28 cellular contexts compared by ENCODE assay signal in genomic region chr12:3712209-3712992, GRCh38. TPM values are rescaled to one million over a fixed set of nuclear protein-coding genes. Genes with fewer than 3 reads are reported as not detected.
DNase-seq lines count a peak whose midpoint lies in the region; ATAC-seq lines count a peak whose summit lies in the region.
"Had no signal": no experiment of that assay in that cellular context is flagged by ENCODE, and none has a peak within 500 bp of the region (broad histone marks: within the 10 kb centered on the region; RNA-seq: fewer than 3 reads in every experiment).

No MANE protein-coding gene starts in this region.

- H3K4ac ChIP-seq in mesendoderm (ENCODE audit: low read depth, low read length) = no peak overlapping the region

- no peaks in the 10 kb centered on the region for H3K36me3 ChIP-seq in mesendoderm (ENCODE audit: control insufficient read depth, insufficient read depth, low read length)
- H3K36me3 ChIP-seq: cardiac muscle cell, prostate gland, thyroid gland had no signal

- H3K23ac ChIP-seq in mesendoderm (ENCODE audit: low read length) = no peak overlapping the region

- WGBS in mesendoderm (ENCODE audit: extremely low coverage, insufficient coverage, low lambda C conversion rate) = no CpG with 5 or more reads among the region's 3 CpGs

- H3K56ac ChIP-seq in mesendoderm (ENCODE audit: low read length) = no peak overlapping the region

- peaks cover 7% of the 10 kb centered on the region for H3K4me1 ChIP-seq in mesendoderm (ENCODE audit: control insufficient read depth, low read depth, low read length)
- H3K4me1 ChIP-seq: prostate gland, thyroid gland had no signal

- no peak overlapping the region for H2AK5ac ChIP-seq in mesendoderm (ENCODE audit: low read length)

- no peak overlapping the region for H4K8ac ChIP-seq in mesendoderm (ENCODE audit: low read depth, low read length)

- no peak overlapping the region for H2BK5ac ChIP-seq in mesendoderm (ENCODE audit: low read length)

- no peak overlapping the region for H3K4me3 ChIP-seq in mesendoderm (ENCODE audit: low read length)
- H3K4me3 ChIP-seq: cardiac muscle cell, coronary artery, hepatocyte, prostate gland, thyroid gland had no signal

- H2BK15ac ChIP-seq in mesendoderm (replicated peaks; ENCODE audit: low read depth) = no peak overlapping the region

- ATAC-seq in HG02798 (IDR thresholded peaks at IDR 0.05; ENCODE audit: poor library complexity, unreplicated experiment) = no peak
- no peak for ATAC-seq in GM21717 (IDR thresholded peaks at IDR 0.05; ENCODE audit: unreplicated experiment)
- ATAC-seq in HG03139 (IDR thresholded peaks at IDR 0.05; ENCODE audit: unreplicated experiment) = no peak
- ATAC-seq: HepG2 had no signal

- no peaks in the 10 kb centered on the region for H3K79me2 ChIP-seq in mesendoderm (ENCODE audit: control insufficient read depth, insufficient read depth, low read length)
- H3K79me2 ChIP-seq: hepatocyte had no signal

- no peaks in the 10 kb centered on the region for H3K27me3 ChIP-seq in mesendoderm (ENCODE audit: insufficient read depth, low read length, poor library complexity)
- H3K27me3 ChIP-seq: cardiac muscle cell, neutrophil, thyroid gland had no signal

- H3K9ac ChIP-seq in mesendoderm (ENCODE audit: low read length) = no peak overlapping the region

- DNase-seq in NCI-H2107 treated with DMSO at 0.1 percent for 48 hours (lab: John Stamatoyannopoulos, UW; ENCODE audit: unreplicated experiment) (peak; percentile 32), NCI-H2107 (lab: John Stamatoyannopoulos, UW) (no peak), LHCN-M2 (ENCODE audit: low read depth) (peak; percentile 46), NCI-H69 (lab: John Stamatoyannopoulos, UW) (peak; percentile 97), mesendoderm (peak; percentile 33)
- DNase-seq: activated CD4-positive, alpha-beta T cell treated with anti-CD3 and anti-CD28 coated beads, Interleukin-2, amount 50 U/mL, for 1 hour; effector memory CD4-positive, alpha-beta T cell; EL; erythroblast; GOT3; Karpas-422; left cardiac atrium; mammary epithelial cell; MV-4-11; NCI-H187 treated with DMSO at 0.1 percent for 48 hours; NCI-H510A treated with DMSO at 0.1 percent for 48 hours; T1000; thyroid gland had no signal

- no peak overlapping the region for H3K27ac ChIP-seq in mesendoderm (ENCODE audit: low read depth, low read length)
- H3K27ac ChIP-seq: 22Rv1, cardiac muscle cell, coronary artery, hepatocyte, prostate gland, thyroid gland had no signal

- H2BK120ac ChIP-seq in mesendoderm (ENCODE audit: low read depth, low read length) = no peak overlapping the region

- no peaks in the 10 kb centered on the region for H3K79me1 ChIP-seq in mesendoderm (ENCODE audit: low read length)

- H4K5ac ChIP-seq in mesendoderm (ENCODE audit: low read length) = no peak overlapping the region

- no peak overlapping the region for H3K18ac ChIP-seq in mesendoderm (ENCODE audit: low read length)

- H3K4me2 ChIP-seq in mesendoderm (ENCODE audit: low read length) = no peak overlapping the region
- H3K4me2 ChIP-seq: hepatocyte had no signal

RNA-seq across cellular contexts. Expression of gene CRACR2A, which starts 40.5 kb away (rescaled TPM):
- 6.7 and 7.0 TPM in 2 replicates for total RNA-seq in LHCN-M2 (2014; rRNA removed)
- 3.7 TPM for polyA plus RNA-seq in LHCN-M2 (2012)
- 3.1 TPM for polyA plus RNA-seq in mesendoderm (2013, experiment 1 of 2)
- polyA plus RNA-seq in mesendoderm (2013, experiment 2 of 2) = 3.1 TPM
- polyA plus RNA-seq: cardiac muscle cell had no signal
